Comparison of ENCODE assay signal across 1 cellular context in the genomic region with DNA sequence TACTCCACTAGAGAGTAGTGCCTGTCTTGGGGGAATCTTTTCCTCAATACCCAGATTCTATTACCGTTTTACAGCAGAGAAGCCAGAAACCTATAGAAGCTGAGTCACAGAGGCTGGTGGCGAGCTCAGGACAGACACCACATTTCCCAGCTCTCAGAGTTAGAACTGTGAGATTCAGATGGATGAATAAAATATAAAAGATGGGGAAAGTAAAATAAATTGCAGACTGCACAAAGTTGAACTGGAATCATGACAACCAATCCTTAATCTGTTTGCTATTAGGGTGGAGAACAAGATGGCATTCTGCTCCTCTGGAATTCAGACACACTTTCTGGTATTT.
TF ChIP-seq lines count a peak whose summit lies in the region.

No MANE protein-coding gene starts in this region.

TF ChIP-seq in K562, 482 proteins besides CTCF, POLR2A, EP300 and RAD21 (continued from another document and continues in another):
- TF ChIP-seq RBBP5 (IDR thresholded peaks at IDR 0.05; ENCODE audit: borderline replicate concordance, insufficient read depth, low read length, poor library complexity, severe bottlenecking): no peak
- TF ChIP-seq ZNF589 (CRISPR knock-in tag; IDR thresholded peaks at IDR 0.05; ENCODE audit: low read depth): no peak; the same call in 1 of the 2 replicates
- TF ChIP-seq SRSF7 (optimal IDR thresholded peaks at IDR 0.05; ENCODE audit: low read depth, low read length): no peak
- TF ChIP-seq, protein P1, sequence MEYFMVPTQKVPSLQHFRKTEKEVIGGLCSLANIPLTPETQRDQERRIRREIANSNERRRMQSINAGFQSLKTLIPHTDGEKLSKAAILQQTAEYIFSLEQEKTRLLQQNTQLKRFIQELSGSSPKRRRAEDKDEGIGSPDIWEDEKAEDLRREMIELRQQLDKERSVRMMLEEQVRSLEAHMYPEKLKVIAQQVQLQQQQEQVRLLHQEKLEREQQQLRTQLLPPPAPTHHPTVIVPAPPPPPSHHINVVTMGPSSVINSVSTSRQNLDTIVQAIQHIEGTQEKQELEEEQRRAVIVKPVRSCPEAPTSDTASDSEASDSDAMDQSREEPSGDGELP (CRISPR knock-in tag; IDR thresholded peaks at IDR 0.05; ENCODE audit: borderline replicate concordance): no peak
- TF ChIP-seq GTF2A2 (tag; IDR thresholded peaks at IDR 0.05): peak; percentile 92
- no peak for TF ChIP-seq SOX6 (IDR thresholded peaks at IDR 0.05)
- TF ChIP-seq SNRNP70 (optimal IDR thresholded peaks at IDR 0.05; ENCODE audit: low read depth, low read length): no peak
- TF ChIP-seq PCBP1 (IDR thresholded peaks at IDR 0.05; ENCODE audit: low read depth, low read length, poor library complexity, severe bottlenecking): no peak
- TF ChIP-seq ZNF584 (CRISPR knock-in tag; IDR thresholded peaks at IDR 0.05; ENCODE audit: low read depth): peak; percentile 97
- no peak for TF ChIP-seq CBX8 (IDR thresholded peaks at IDR 0.05; ENCODE audit: borderline replicate concordance, extremely low read depth, low read depth, low read length, poor library complexity, severe bottlenecking)
- TF ChIP-seq SIN3B (IDR thresholded peaks at IDR 0.05; ENCODE audit: low read depth): no peak
- TF ChIP-seq, protein P2, sequence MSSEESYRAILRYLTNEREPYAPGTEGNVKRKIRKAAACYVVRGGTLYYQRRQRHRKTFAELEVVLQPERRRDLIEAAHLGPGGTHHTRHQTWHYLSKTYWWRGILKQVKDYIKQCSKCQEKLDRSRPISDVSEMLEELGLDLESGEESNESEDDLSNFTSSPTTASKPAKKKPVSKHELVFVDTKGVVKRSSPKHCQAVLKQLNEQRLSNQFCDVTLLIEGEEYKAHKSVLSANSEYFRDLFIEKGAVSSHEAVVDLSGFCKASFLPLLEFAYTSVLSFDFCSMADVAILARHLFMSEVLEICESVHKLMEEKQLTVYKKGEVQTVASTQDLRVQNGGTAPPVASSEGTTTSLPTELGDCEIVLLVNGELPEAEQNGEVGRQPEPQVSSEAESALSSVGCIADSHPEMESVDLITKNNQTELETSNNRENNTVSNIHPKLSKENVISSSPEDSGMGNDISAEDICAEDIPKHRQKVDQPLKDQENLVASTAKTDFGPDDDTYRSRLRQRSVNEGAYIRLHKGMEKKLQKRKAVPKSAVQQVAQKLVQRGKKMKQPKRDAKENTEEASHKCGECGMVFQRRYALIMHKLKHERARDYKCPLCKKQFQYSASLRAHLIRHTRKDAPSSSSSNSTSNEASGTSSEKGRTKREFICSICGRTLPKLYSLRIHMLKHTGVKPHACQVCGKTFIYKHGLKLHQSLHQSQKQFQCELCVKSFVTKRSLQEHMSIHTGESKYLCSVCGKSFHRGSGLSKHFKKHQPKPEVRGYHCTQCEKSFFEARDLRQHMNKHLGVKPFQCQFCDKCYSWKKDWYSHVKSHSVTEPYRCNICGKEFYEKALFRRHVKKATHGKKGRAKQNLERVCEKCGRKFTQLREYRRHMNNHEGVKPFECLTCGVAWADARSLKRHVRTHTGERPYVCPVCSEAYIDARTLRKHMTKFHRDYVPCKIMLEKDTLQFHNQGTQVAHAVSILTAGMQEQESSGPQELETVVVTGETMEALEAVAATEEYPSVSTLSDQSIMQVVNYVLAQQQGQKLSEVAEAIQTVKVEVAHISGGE (CRISPR knock-in tag; IDR thresholded peaks at IDR 0.05): peak in 1 of 3 experiments; percentile 35; a peak in 1 of 6 replicates
- no peak for TF ChIP-seq BCL6 (CRISPR knock-in tag; IDR thresholded peaks at IDR 0.05)
- TF ChIP-seq, protein P3, sequence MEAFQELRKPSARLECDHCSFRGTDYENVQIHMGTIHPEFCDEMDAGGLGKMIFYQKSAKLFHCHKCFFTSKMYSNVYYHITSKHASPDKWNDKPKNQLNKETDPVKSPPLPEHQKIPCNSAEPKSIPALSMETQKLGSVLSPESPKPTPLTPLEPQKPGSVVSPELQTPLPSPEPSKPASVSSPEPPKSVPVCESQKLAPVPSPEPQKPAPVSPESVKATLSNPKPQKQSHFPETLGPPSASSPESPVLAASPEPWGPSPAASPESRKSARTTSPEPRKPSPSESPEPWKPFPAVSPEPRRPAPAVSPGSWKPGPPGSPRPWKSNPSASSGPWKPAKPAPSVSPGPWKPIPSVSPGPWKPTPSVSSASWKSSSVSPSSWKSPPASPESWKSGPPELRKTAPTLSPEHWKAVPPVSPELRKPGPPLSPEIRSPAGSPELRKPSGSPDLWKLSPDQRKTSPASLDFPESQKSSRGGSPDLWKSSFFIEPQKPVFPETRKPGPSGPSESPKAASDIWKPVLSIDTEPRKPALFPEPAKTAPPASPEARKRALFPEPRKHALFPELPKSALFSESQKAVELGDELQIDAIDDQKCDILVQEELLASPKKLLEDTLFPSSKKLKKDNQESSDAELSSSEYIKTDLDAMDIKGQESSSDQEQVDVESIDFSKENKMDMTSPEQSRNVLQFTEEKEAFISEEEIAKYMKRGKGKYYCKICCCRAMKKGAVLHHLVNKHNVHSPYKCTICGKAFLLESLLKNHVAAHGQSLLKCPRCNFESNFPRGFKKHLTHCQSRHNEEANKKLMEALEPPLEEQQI (IDR thresholded peaks at IDR 0.05): no peak
- TF ChIP-seq ZKSCAN8 (CRISPR knock-in tag; IDR thresholded peaks at IDR 0.05): peak; percentile 76; the same call in 1 of the 2 replicates
- no peak for TF ChIP-seq NR2C2 (CRISPR knock-in tag; IDR thresholded peaks at IDR 0.05)
- TF ChIP-seq NR2C2 (tag; IDR thresholded peaks at IDR 0.05): peak; percentile 79
- TF ChIP-seq, protein P4, sequence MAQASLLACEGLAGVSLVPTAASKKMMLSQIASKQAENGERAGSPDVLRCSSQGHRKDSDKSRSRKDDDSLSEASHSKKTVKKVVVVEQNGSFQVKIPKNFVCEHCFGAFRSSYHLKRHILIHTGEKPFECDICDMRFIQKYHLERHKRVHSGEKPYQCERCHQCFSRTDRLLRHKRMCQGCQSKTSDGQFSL (CRISPR knock-in tag; IDR thresholded peaks at IDR 0.05): no peak
- TF ChIP-seq, protein P4 (tag; IDR thresholded peaks at IDR 0.05): peak in 1 of 2 experiments; percentile 96; a peak in 2 of 4 replicates
- no peak for TF ChIP-seq ZNF436 (CRISPR knock-in tag; IDR thresholded peaks at IDR 0.05)
- no peak for TF ChIP-seq HMG20A (CRISPR knock-in tag; conservative IDR thresholded peaks at IDR 0.05)
- no peak for TF ChIP-seq RHOXF2B (CRISPR knock-in tag; conservative IDR thresholded peaks at IDR 0.05)
- no peak for TF ChIP-seq ZEB2 (IDR thresholded peaks at IDR 0.05)
- TF ChIP-seq FOSL1 (tag; conservative IDR thresholded peaks at IDR 0.05): peak; percentile 65; the same call in 1 of the 2 replicates
- peak; percentile 95 for TF ChIP-seq HMG20B (CRISPR knock-in tag; IDR thresholded peaks at IDR 0.05)
- no peak for TF ChIP-seq IFI16 (CRISPR knock-in tag; IDR thresholded peaks at IDR 0.05)
- TF ChIP-seq ZNF140 (CRISPR knock-in tag; IDR thresholded peaks at IDR 0.05): no peak
- TF ChIP-seq GABPB2 (CRISPR knock-in tag; conservative IDR thresholded peaks at IDR 0.05): no peak
- TF ChIP-seq HDAC2 (IDR thresholded peaks at IDR 0.05): no peak
- no peak for TF ChIP-seq KHSRP (IDR thresholded peaks at IDR 0.05)
- peak; percentile 90 for TF ChIP-seq BACH1 (tag; IDR thresholded peaks at IDR 0.05)
- TF ChIP-seq MCM2 (IDR thresholded peaks at IDR 0.05; ENCODE audit: low read depth): no peak
- no peak for TF ChIP-seq DIDO1 (tag; IDR thresholded peaks at IDR 0.05; ENCODE audit: low read depth)
- peak; percentile 17; the same call in 1 of the 2 replicates for TF ChIP-seq ZNF197 (CRISPR knock-in tag; IDR thresholded peaks at IDR 0.05; ENCODE audit: low read depth)
- TF ChIP-seq FOXJ2 (tag; IDR thresholded peaks at IDR 0.05): peak; percentile 39
- no peak for TF ChIP-seq POLR2H (tag; IDR thresholded peaks at IDR 0.05; ENCODE audit: low read depth)
- TF ChIP-seq HMGN3 (IDR thresholded peaks at IDR 0.05; ENCODE audit: borderline replicate concordance, extremely low read depth, insufficient read length, low read depth, low read length): no peak
- no peak for TF ChIP-seq GATA2 (CRISPR knock-in tag; IDR thresholded peaks at IDR 0.05)
- TF ChIP-seq ZNF217 (CRISPR knock-in tag; IDR thresholded peaks at IDR 0.05): no peak
- no peak for TF ChIP-seq JUNB (CRISPR knock-in tag; conservative IDR thresholded peaks at IDR 0.05)
- TF ChIP-seq ZNF316 (IDR thresholded peaks at IDR 0.05): no peak
- TF ChIP-seq, protein P5, sequence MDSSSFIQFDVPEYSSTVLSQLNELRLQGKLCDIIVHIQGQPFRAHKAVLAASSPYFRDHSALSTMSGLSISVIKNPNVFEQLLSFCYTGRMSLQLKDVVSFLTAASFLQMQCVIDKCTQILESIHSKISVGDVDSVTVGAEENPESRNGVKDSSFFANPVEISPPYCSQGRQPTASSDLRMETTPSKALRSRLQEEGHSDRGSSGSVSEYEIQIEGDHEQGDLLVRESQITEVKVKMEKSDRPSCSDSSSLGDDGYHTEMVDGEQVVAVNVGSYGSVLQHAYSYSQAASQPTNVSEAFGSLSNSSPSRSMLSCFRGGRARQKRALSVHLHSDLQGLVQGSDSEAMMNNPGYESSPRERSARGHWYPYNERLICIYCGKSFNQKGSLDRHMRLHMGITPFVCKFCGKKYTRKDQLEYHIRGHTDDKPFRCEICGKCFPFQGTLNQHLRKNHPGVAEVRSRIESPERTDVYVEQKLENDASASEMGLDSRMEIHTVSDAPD (CRISPR knock-in tag; IDR thresholded peaks at IDR 0.05): no peak
- no peak for TF ChIP-seq DNMT1 (IDR thresholded peaks at IDR 0.05)
- no peak for TF ChIP-seq ZNF76 (CRISPR knock-in tag; IDR thresholded peaks at IDR 0.05; ENCODE audit: borderline replicate concordance)
- TF ChIP-seq, protein P6, sequence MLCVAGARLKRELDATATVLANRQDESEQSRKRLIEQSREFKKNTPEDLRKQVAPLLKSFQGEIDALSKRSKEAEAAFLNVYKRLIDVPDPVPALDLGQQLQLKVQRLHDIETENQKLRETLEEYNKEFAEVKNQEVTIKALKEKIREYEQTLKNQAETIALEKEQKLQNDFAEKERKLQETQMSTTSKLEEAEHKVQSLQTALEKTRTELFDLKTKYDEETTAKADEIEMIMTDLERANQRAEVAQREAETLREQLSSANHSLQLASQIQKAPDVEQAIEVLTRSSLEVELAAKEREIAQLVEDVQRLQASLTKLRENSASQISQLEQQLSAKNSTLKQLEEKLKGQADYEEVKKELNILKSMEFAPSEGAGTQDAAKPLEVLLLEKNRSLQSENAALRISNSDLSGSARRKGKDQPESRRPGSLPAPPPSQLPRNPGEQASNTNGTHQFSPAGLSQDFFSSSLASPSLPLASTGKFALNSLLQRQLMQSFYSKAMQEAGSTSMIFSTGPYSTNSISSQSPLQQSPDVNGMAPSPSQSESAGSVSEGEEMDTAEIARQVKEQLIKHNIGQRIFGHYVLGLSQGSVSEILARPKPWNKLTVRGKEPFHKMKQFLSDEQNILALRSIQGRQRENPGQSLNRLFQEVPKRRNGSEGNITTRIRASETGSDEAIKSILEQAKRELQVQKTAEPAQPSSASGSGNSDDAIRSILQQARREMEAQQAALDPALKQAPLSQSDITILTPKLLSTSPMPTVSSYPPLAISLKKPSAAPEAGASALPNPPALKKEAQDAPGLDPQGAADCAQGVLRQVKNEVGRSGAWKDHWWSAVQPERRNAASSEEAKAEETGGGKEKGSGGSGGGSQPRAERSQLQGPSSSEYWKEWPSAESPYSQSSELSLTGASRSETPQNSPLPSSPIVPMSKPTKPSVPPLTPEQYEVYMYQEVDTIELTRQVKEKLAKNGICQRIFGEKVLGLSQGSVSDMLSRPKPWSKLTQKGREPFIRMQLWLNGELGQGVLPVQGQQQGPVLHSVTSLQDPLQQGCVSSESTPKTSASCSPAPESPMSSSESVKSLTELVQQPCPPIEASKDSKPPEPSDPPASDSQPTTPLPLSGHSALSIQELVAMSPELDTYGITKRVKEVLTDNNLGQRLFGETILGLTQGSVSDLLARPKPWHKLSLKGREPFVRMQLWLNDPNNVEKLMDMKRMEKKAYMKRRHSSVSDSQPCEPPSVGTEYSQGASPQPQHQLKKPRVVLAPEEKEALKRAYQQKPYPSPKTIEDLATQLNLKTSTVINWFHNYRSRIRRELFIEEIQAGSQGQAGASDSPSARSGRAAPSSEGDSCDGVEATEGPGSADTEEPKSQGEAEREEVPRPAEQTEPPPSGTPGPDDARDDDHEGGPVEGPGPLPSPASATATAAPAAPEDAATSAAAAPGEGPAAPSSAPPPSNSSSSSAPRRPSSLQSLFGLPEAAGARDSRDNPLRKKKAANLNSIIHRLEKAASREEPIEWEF (CRISPR knock-in tag; IDR thresholded peaks at IDR 0.05): 0 out of 2 replicates have a peak, but pooled peaks have one; percentile 1
- TF ChIP-seq ZNF253 (CRISPR knock-in tag; conservative IDR thresholded peaks at IDR 0.05): no peak
- TF ChIP-seq ATF1 (CRISPR knock-in tag; IDR thresholded peaks at IDR 0.05): no peak
- peak; percentile 62 for TF ChIP-seq ATF1 (tag; IDR thresholded peaks at IDR 0.05)
- TF ChIP-seq ZNF780A (CRISPR knock-in tag; IDR thresholded peaks at IDR 0.05): 0 out of 2 replicates have a peak, but pooled peaks have one; percentile 93
- TF ChIP-seq SAFB2 (IDR thresholded peaks at IDR 0.05; ENCODE audit: borderline replicate concordance, low read depth, low read length, severe bottlenecking): no peak
- no peak for TF ChIP-seq SIN3A (IDR thresholded peaks at IDR 0.05; ENCODE audit: borderline replicate concordance in 2 of 2, control insufficient read depth in 1 of 2, low read depth in 2 of 2, low read length in 2 of 2)
- TF ChIP-seq ZNF707 (CRISPR knock-in tag; conservative IDR thresholded peaks at IDR 0.05): no peak
- no peak for TF ChIP-seq YY1 (IDR thresholded peaks at IDR 0.05; ENCODE audit: borderline replicate concordance in 1 of 3, control insufficient read depth in 1 of 3, extremely low read depth in 1 of 3, insufficient read depth in 3 of 3, insufficient read length in 1 of 3, insufficient replicate concordance in 2 of 3, low read depth in 1 of 3, low read length in 2 of 3)
- TF ChIP-seq TAF7 (tag; IDR thresholded peaks at IDR 0.05): no peak
- TF ChIP-seq ZNF445 (CRISPR knock-in tag; IDR thresholded peaks at IDR 0.05; ENCODE audit: low read depth): no peak
- no peak for TF ChIP-seq TSC22D4 (tag; IDR thresholded peaks at IDR 0.05)
- peak; percentile 30; the same call in 1 of the 2 replicates for TF ChIP-seq ZNF507 (tag; conservative IDR thresholded peaks at IDR 0.05)
- TF ChIP-seq, protein P7, sequence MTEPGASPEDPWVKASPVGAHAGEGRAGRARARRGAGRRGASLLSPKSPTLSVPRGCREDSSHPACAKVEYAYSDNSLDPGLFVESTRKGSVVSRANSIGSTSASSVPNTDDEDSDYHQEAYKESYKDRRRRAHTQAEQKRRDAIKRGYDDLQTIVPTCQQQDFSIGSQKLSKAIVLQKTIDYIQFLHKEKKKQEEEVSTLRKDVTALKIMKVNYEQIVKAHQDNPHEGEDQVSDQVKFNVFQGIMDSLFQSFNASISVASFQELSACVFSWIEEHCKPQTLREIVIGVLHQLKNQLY (CRISPR knock-in tag; conservative IDR thresholded peaks at IDR 0.05): 0 out of 4 replicates have a peak, but pooled peaks of 1 of the 2 experiments have one; percentile 2
- TF ChIP-seq KLF10 (CRISPR knock-in tag; IDR thresholded peaks at IDR 0.05): peak; percentile 90; the same call in 1 of the 2 replicates
- no peak for TF ChIP-seq STAG1 (CRISPR knock-in tag; IDR thresholded peaks at IDR 0.05; ENCODE audit: borderline replicate concordance)
- peak; percentile 47 for TF ChIP-seq ELF1 (tag; IDR thresholded peaks at IDR 0.05)
